14 cellular contexts compared by ENCODE assay signal in genomic region chr10:126137557-126138221, GRCh38.
"Had no signal": no experiment of that assay in that cellular context is flagged by ENCODE, and none has a peak within 500 bp of the region (broad histone marks: within the 10 kb centered on the region; RNA-seq: fewer than 3 reads in every experiment).

No MANE protein-coding gene starts in this region.

- DNase-seq: activated CD4-positive, alpha-beta T cell treated with anti-CD3 and anti-CD28 coated beads for 36 hours; activated CD8-positive, alpha-beta T cell treated with anti-CD3 and anti-CD28 coated beads for 36 hours; activated naive CD8-positive, alpha-beta T cell treated with anti-CD3 and anti-CD28 coated beads for 36 hours; activated T-cell treated with anti-CD3 and anti-CD28 coated beads, Interleukin-2, amount 50 U/mL, for 72 hours; dorsolateral prefrontal cortex; pancreas; stimulated activated CD4-positive, alpha-beta T cell treated with anti-CD3 and anti-CD28 coated beads, Interleukin-15, amount 100 ng/mL, for 24 hours; stimulated activated CD4-positive, alpha-beta T cell treated with anti-CD3 and anti-CD28 coated beads, Interleukin-4, amount 100 ng/mL, for 1 hour; stimulated activated naive B cell treated with anti-CD40 and anti-IgM and Interleukin-4, amounts not matched to agents 10 μg/mL and 1 μg/mL and 100 μg/mL, for 72 hours; T-helper 17 cell; uterus; WERI-Rb-1 had no signal

- H3K9me3 ChIP-seq: pancreas, uterus had no signal

- H3K4me3 ChIP-seq: dorsolateral prefrontal cortex, lung, pancreas, tibial nerve, uterus had no signal

- H3K27ac ChIP-seq: dorsolateral prefrontal cortex, pancreas, tibial nerve, uterus, WERI-Rb-1 had no signal

- H3K36me3 ChIP-seq: pancreas, tibial nerve, uterus, WERI-Rb-1 had no signal

- H3K27me3 ChIP-seq: dorsolateral prefrontal cortex, pancreas, tibial nerve, uterus had no signal

- H3K4me1 ChIP-seq: pancreas, tibial nerve, uterus had no signal
